21 cellular contexts compared by ENCODE assay signal in genomic region chr15:28023422-28023821, GRCh38.
"Had no signal": no experiment of that assay in that cellular context is flagged by ENCODE, and none has a peak within 500 bp of the region (broad histone marks: within the 10 kb centered on the region; RNA-seq: fewer than 3 reads in every experiment).

No MANE protein-coding gene starts in this region.

- H3K4me3 ChIP-seq: breast epithelium, gastroesophageal sphincter, hepatocyte, suprapubic skin, transverse colon had no signal

- DNase-seq: activated CD4-positive, alpha-beta memory T cell treated with anti-CD3 and anti-CD28 coated beads for 36 hours; activated CD4-positive, alpha-beta T cell treated with anti-CD3 and anti-CD28 coated beads for 48 hours; activated CD8-positive, alpha-beta memory T cell treated with anti-CD3 and anti-CD28 coated beads, Interleukin-2, amount 50 U/mL, for 4 hours; activated gamma-delta T cell treated with Interleukin-2 at 50 U/mL for 16 hours; activated naive CD4-positive, alpha-beta T cell treated with anti-CD3 and anti-CD28 coated beads, Interleukin-2, amount 50 U/mL, for 16 hours; activated T-cell treated with anti-CD3 and anti-CD28 coated beads, Interleukin-2, amount 50 U/mL, for 24 hours; amniotic stem cell; effector memory CD8-positive, alpha-beta T cell; erythroblast; left cardiac atrium; left ventricle myocardium superior; naive thymus-derived CD8-positive, alpha-beta T cell; stimulated activated CD4-positive, alpha-beta T cell treated with anti-CD3 and anti-CD28 coated beads, Interleukin-15, amount 100 ng/mL, for 24 hours; stimulated activated CD4-positive, alpha-beta T cell treated with anti-CD3 and anti-CD28 coated beads, Interleukin-2, amount 100 ng/mL, for 24 hours; stimulated activated naive CD4-positive, alpha-beta T cell; transverse colon; WERI-Rb-1 had no signal

- H3K36me3 ChIP-seq: breast epithelium, gastroesophageal sphincter, suprapubic skin, transverse colon, WERI-Rb-1 had no signal

- H3K9me3 ChIP-seq: breast epithelium, gastroesophageal sphincter, suprapubic skin, transverse colon had no signal

- H3K27ac ChIP-seq: breast epithelium, gastroesophageal sphincter, hepatocyte, suprapubic skin, transverse colon, WERI-Rb-1 had no signal

- H3K4me1 ChIP-seq: breast epithelium, gastroesophageal sphincter, suprapubic skin, transverse colon had no signal
